1 cellular context compared by ENCODE assay signal in genomic region chr11:61160487-61161189, GRCh38.
TF ChIP-seq lines count a peak whose summit lies in the region.

No MANE protein-coding gene starts in this region.

TF ChIP-seq in H1, 55 proteins besides CTCF, POLR2A, EP300 and RAD21 (continued from another document):
- TF ChIP-seq ATF2 (IDR thresholded peaks at IDR 0.05; ENCODE audit: low read length) = no peak
- TF ChIP-seq KDM1A (IDR thresholded peaks at IDR 0.05; ENCODE audit: borderline replicate concordance, low read length) = peak; percentile 100
- TF ChIP-seq HDAC2 (IDR thresholded peaks at IDR 0.05; ENCODE audit: borderline replicate concordance in 1 of 2, low read depth in 2 of 2, low read length in 2 of 2) = peak in 1 of 2 experiments; percentile 96; a peak in 2 of 4 replicates
- no peak for TF ChIP-seq SP1 (IDR thresholded peaks at IDR 0.05; ENCODE audit: low read depth, low read length)
- no peak for TF ChIP-seq SAP30 (IDR thresholded peaks at IDR 0.05; ENCODE audit: insufficient read depth, insufficient replicate concordance, low read length)
- no peak for TF ChIP-seq RFX5 (IDR thresholded peaks at IDR 0.05; ENCODE audit: borderline replicate concordance, low read depth, low read length)
- TF ChIP-seq NRF1 (IDR thresholded peaks at IDR 0.05; ENCODE audit: low read depth, low read length) = no peak
- TF ChIP-seq, protein P1, sequence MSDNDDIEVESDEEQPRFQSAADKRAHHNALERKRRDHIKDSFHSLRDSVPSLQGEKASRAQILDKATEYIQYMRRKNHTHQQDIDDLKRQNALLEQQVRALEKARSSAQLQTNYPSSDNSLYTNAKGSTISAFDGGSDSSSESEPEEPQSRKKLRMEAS (IDR thresholded peaks at IDR 0.05) = peak; percentile 33; the same call in 1 of the 2 replicates
- no peak for TF ChIP-seq CEBPB (IDR thresholded peaks at IDR 0.05; ENCODE audit: low read depth, low read length)
- TF ChIP-seq SP4 (IDR thresholded peaks at IDR 0.05; ENCODE audit: low read length) = 0 out of 2 replicates have a peak, but pooled peaks have one; percentile 2
- no peak for TF ChIP-seq PHF8 (conservative IDR thresholded peaks at IDR 0.05; ENCODE audit: low read depth, low read length)
TF ChIP-seq in H1: peak in this region for 5.
